Comparison of ENCODE assay signal across 22 cellular contexts in genomic region chr12:88208661-88209060, GRCh38.
"Had no signal": no experiment of that assay in that cellular context is flagged by ENCODE, and none has a peak within 500 bp of the region (broad histone marks: within the 10 kb centered on the region; RNA-seq: fewer than 3 reads in every experiment).

No MANE protein-coding gene starts in this region.

- H3K36me3 ChIP-seq: gastrocnemius medialis, lower lobe of right lung, neutrophil, sigmoid colon, tibial artery had no signal

- H3K4me3 Mint-ChIP-seq: memory B cell; natural killer cell; neural crest cell; stimulated activated memory B cell treated with anti-CD40 and anti-IgM and Interleukin-4, amounts not matched to agents 10 μg/mL and 1 μg/mL and 100 μg/mL, for 72 hours; type B pancreatic cell had no signal

- H3K27ac Mint-ChIP-seq: memory B cell; natural killer cell; progenitor cell of endocrine pancreas; stimulated activated memory B cell treated with anti-CD40 and anti-IgM and Interleukin-4, amounts not matched to agents 10 μg/mL and 1 μg/mL and 100 μg/mL, for 72 hours; type B pancreatic cell had no signal

- H2AFZ ChIP-seq: parathyroid adenoma had no signal

- DNase-seq: cortex of kidney; dorsolateral prefrontal cortex; effector CD4-positive, alpha-beta T cell; head of caudate nucleus; left ventricle myocardium superior; lower lobe of right lung; natural killer cell; sigmoid colon; stimulated activated CD4-positive, alpha-beta T cell treated with anti-CD3 and anti-CD28 coated beads, Interleukin-2, amount 100 ng/mL, for 24 hours; stimulated activated CD4-positive, alpha-beta T cell treated with anti-CD3 and anti-CD28 coated beads, Interleukin-4, amount 100 ng/mL, for 4 hours; stimulated activated naive CD8-positive, alpha-beta T cell treated with anti-CD3 and anti-CD28 coated beads, Interleukin-15, Interleukin-2, amounts not matched to agents 100 U/mL and 50 U/mL, for 24 hours; substantia nigra; testis had no signal

- H3K27me3 ChIP-seq: dorsolateral prefrontal cortex, gastrocnemius medialis, neutrophil, sigmoid colon, testis, tibial artery had no signal

- H3K27me3 Mint-ChIP-seq: progenitor cell of endocrine pancreas, type B pancreatic cell had no signal

- H3K27ac ChIP-seq: dorsolateral prefrontal cortex, gastrocnemius medialis, lower lobe of right lung, neutrophil, parathyroid adenoma, sigmoid colon, testis, tibial artery had no signal

- H3K9ac ChIP-seq: parathyroid adenoma had no signal

- H3K36me3 Mint-ChIP-seq: natural killer cell; stimulated activated memory B cell treated with anti-CD40 and anti-IgM and Interleukin-4, amounts not matched to agents 10 μg/mL and 1 μg/mL and 100 μg/mL, for 72 hours; type B pancreatic cell had no signal

- H3K9me3 ChIP-seq: gastrocnemius medialis, neutrophil, testis had no signal

- H3K4me3 ChIP-seq: dorsolateral prefrontal cortex, gastrocnemius medialis, lower lobe of right lung, sigmoid colon, testis, tibial artery had no signal

- ATAC-seq: left ventricle myocardium superior; natural killer cell; stimulated activated memory B cell treated with anti-CD40 and anti-IgM and Interleukin-4, amounts not matched to agents 10 μg/mL and 1 μg/mL and 100 μg/mL, for 72 hours; stimulated activated naive CD8-positive, alpha-beta T cell treated with anti-CD3 and anti-CD28 coated beads, Interleukin-15, Interleukin-2, amounts not matched to agents 100 U/mL and 50 U/mL, for 24 hours had no signal

- H3K79me2 ChIP-seq: parathyroid adenoma had no signal

- H3K4me1 Mint-ChIP-seq: memory B cell; natural killer cell; neural crest cell; stimulated activated memory B cell treated with anti-CD40 and anti-IgM and Interleukin-4, amounts not matched to agents 10 μg/mL and 1 μg/mL and 100 μg/mL, for 72 hours had no signal

- H3K4me1 ChIP-seq: gastrocnemius medialis, parathyroid adenoma, sigmoid colon, testis, tibial artery had no signal
